Comparison of ENCODE assay signal across 1 cellular context in the genomic region with DNA sequence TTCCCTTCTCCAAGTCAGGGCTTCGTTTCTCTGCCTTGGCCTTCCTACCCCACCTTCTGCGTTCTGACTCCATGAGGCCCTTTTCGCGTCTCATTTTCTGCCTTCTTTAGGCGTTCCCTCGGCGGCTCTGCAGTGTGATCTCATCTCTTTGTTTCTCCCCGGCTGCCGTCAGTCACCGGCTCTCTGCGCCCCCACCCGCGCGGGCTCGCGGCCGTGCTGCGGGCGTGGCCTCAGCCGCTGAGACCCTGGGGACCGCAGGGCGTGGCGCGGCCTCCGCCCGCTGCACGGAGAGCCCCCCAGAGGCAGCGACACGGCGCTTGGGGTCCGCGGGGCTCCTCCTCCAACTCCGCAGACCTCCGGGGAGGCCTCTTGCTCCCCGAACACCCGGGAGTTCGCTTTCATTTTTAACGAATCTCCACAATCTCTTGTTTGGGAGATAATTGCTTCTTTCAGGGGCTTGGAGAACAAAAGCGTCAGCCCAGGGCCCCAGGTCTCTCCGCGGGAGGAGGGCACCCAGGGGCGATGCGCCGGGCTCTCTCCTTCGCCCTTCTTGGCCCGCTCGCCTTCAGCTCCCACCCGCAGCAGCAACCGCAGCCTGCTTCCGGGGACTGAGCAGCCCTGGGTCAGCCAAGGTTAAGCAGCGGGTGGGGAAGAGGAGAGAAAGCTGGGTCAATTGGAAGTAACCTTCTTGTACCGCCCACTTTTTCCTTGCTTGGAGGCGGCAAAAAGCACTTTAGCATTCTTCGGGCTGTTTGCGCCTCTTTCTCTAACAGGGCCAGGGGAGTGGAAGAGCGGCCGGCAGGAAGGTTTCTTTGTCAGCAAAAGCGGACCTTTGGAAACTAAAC.
TF ChIP-seq lines count a peak whose summit lies in the region.

No MANE protein-coding gene starts in this region.

TF ChIP-seq in HepG2, 621 proteins besides CTCF, POLR2A, EP300 and RAD21 (continued from another document and continues in another):
- TF ChIP-seq HNF1B (CRISPR knock-in tag; IDR thresholded peaks at IDR 0.05) = no peak
- no peak for TF ChIP-seq NR3C1 (CRISPR knock-in tag; IDR thresholded peaks at IDR 0.05)
- no peak for TF ChIP-seq REL (CRISPR knock-in tag; conservative IDR thresholded peaks at IDR 0.05)
- TF ChIP-seq, protein P1, sequence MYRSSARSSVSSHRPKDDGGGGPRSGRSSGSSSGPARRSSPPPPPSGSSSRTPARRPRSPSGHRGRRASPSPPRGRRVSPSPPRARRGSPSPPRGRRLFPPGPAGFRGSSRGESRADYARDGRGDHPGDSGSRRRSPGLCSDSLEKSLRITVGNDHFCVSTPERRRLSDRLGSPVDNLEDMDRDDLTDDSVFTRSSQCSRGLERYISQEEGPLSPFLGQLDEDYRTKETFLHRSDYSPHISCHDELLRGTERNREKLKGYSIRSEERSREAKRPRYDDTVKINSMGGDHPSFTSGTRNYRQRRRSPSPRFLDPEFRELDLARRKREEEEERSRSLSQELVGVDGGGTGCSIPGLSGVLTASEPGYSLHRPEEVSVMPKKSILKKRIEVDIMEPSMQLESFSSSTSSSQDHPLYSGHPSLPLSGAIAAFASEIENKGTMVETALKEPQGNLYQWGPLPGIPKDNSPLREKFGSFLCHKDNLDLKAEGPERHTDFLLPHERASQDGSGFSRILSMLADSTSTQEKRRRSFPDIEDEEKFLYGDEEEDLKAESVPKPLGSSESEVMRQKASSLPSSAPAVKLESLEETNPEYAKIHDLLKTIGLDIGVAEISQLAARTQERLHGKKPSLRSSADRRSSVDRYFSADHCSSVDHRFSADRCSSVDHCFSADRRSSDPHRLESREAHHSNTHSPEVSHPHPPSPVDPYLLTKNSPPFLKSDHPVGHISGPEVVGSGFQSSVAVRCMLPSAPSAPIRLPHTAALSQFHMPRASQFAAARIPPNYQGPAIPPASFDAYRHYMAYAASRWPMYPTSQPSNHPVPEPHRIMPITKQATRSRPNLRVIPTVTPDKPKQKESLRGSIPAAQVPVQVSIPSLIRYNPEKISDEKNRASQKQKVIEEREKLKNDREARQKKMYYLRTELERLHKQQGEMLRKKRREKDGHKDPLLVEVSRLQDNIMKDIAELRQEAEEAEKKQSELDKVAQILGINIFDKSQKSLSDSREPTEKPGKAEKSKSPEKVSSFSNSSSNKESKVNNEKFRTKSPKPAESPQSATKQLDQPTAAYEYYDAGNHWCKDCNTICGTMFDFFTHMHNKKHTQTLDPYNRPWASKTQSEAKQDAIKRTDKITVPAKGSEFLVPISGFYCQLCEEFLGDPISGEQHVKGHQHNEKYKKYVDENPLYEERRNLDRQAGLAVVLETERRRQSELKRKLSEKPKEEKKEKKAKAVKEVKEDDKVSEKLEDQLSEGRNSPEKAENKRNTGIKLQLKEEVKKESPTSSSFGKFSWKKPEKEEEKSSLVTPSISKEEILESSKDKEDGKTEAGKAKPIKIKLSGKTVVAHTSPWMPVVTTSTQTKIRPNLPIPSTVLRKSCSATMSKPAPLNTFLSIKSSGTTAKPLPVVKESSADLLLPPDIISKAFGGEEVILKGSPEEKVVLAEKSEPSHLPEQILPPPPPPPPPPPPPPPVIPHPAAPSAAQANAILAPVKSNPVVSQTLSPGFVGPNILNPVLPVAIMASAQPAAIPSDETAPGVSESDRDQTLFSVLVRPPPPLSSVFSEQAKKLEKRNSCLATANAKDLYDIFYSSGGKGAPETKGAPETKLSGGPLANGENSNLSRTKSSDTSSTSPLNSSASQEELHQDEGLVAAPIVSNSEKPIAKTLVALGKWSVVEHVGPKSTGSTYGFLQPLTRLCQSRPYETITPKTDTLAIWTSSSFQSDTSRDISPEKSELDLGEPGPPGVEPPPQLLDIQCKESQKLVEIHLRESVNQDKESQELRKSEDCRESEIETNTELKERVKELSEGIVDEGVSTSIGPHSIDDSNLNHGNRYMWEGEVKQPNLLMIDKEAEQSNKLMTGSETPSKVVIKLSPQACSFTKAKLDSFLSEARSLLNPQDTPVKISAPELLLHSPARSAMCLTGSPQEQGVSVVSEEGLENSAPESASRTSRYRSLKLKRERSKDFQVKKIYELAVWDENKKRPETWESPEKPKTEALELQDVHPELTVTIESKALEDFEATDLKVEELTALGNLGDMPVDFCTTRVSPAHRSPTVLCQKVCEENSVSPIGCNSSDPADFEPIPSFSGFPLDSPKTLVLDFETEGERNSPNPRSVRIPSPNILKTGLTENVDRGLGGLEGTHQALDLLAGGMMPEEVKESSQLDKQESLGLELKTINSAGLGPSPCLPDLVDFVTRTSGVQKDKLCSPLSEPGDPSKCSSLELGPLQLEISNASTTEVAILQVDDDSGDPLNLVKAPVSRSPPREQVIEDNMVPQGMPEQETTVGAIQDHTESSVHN (CRISPR knock-in tag; IDR thresholded peaks at IDR 0.05) = no peak
- no peak for TF ChIP-seq ARNTL (CRISPR knock-in tag; IDR thresholded peaks at IDR 0.05)
- TF ChIP-seq MXD1 (CRISPR knock-in tag; IDR thresholded peaks at IDR 0.05) = no peak
- no peak for TF ChIP-seq TEF (CRISPR knock-in tag; IDR thresholded peaks at IDR 0.05)
- no peak for TF ChIP-seq ARID3A (IDR thresholded peaks at IDR 0.05; ENCODE audit: low read depth, low read length)
- TF ChIP-seq, protein P2, sequence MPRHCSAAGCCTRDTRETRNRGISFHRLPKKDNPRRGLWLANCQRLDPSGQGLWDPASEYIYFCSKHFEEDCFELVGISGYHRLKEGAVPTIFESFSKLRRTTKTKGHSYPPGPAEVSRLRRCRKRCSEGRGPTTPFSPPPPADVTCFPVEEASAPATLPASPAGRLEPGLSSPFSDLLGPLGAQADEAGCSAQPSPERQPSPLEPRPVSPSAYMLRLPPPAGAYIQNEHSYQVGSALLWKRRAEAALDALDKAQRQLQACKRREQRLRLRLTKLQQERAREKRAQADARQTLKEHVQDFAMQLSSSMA (CRISPR knock-in tag; IDR thresholded peaks at IDR 0.05) = no peak
- no peak for TF ChIP-seq SP4 (CRISPR knock-in tag; IDR thresholded peaks at IDR 0.05)
- no peak for TF ChIP-seq ZSCAN12 (CRISPR knock-in tag; IDR thresholded peaks at IDR 0.05)
- no peak for TF ChIP-seq RARG (CRISPR knock-in tag; IDR thresholded peaks at IDR 0.05; ENCODE audit: low read depth)
- TF ChIP-seq THYN1 (CRISPR knock-in tag; IDR thresholded peaks at IDR 0.05; ENCODE audit: borderline replicate concordance, low read depth) = no peak
- TF ChIP-seq ZBTB21 (CRISPR knock-in tag; IDR thresholded peaks at IDR 0.05) = no peak
- TF ChIP-seq THAP9 (CRISPR knock-in tag; IDR thresholded peaks at IDR 0.05; ENCODE audit: borderline replicate concordance) = no peak
- no peak for TF ChIP-seq KDM5A (IDR thresholded peaks at IDR 0.05; ENCODE audit: borderline replicate concordance, low read length)
- no peak; the same call in 1 of the 2 replicates for TF ChIP-seq TAF1 (CRISPR knock-in tag; IDR thresholded peaks at IDR 0.05)
- TF ChIP-seq, protein P3, sequence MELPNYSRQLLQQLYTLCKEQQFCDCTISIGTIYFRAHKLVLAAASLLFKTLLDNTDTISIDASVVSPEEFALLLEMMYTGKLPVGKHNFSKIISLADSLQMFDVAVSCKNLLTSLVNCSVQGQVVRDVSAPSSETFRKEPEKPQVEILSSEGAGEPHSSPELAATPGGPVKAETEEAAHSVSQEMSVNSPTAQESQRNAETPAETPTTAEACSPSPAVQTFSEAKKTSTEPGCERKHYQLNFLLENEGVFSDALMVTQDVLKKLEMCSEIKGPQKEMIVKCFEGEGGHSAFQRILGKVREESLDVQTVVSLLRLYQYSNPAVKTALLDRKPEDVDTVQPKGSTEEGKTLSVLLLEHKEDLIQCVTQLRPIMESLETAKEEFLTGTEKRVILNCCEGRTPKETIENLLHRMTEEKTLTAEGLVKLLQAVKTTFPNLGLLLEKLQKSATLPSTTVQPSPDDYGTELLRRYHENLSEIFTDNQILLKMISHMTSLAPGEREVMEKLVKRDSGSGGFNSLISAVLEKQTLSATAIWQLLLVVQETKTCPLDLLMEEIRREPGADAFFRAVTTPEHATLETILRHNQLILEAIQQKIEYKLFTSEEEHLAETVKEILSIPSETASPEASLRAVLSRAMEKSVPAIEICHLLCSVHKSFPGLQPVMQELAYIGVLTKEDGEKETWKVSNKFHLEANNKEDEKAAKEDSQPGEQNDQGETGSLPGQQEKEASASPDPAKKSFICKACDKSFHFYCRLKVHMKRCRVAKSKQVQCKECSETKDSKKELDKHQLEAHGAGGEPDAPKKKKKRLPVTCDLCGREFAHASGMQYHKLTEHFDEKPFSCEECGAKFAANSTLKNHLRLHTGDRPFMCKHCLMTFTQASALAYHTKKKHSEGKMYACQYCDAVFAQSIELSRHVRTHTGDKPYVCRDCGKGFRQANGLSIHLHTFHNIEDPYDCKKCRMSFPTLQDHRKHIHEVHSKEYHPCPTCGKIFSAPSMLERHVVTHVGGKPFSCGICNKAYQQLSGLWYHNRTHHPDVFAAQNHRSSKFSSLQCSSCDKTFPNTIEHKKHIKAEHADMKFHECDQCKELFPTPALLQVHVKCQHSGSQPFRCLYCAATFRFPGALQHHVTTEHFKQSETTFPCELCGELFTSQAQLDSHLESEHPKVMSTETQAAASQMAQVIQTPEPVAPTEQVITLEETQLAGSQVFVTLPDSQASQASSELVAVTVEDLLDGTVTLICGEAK (IDR thresholded peaks at IDR 0.05) = no peak
- TF ChIP-seq, protein P3 (CRISPR knock-in tag; IDR thresholded peaks at IDR 0.05) = no peak
- no peak for TF ChIP-seq RFX5 (IDR thresholded peaks at IDR 0.05; ENCODE audit: low read depth, low read length)
- peak; percentile 46; the same call in 1 of the 2 replicates for TF ChIP-seq PHF20 (CRISPR knock-in tag; IDR thresholded peaks at IDR 0.05)
